15 cellular contexts compared by ENCODE assay signal in the genomic region with DNA sequence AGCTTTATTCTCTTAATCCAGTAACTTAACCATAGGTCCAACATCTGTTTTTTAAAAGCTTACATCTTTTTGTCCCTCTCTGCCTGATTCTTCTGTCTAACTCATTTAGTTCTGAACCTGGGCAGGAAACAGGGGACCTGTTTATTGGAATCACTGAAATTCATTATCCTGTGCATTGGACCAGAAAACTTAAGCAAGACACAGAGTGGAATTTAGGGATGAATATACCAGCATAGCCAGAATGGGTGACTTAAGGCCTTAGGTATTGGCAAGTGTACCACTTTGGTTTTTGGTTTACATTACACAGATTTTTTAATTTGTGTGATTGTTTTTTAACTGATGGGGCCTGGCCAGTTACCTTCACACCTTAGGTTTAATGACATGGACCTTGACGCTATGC.
DNase-seq lines count a peak whose midpoint lies in the region; TF ChIP-seq lines count a peak whose summit lies in the region.
"Had no signal": no experiment of that assay in that cellular context is flagged by ENCODE, and none has a peak within 500 bp of the region (broad histone marks: within the 10 kb centered on the region; RNA-seq: fewer than 3 reads in every experiment).

No MANE protein-coding gene starts in this region.

- H3K27ac Mint-ChIP-seq in neural progenitor cell = no peak overlapping the region
- H3K27ac Mint-ChIP-seq: CD4-positive, alpha-beta T cell had no signal

- no peaks in the 10 kb centered on the region for H3K79me2 ChIP-seq in neural progenitor cell (ENCODE audit: low read depth)

- H3K27ac ChIP-seq in neural progenitor cell = peak overlapping the region; percentile 60
- H3K27ac ChIP-seq: 22Rv1, A549, C4-2B, HL-60 had no signal

- H3K36me3 ChIP-seq in neural progenitor cell (no peaks in the 10 kb centered on the region), H7 (replicated peaks; ENCODE audit: control insufficient read depth, insufficient read depth, low read length) (no peaks in the 10 kb centered on the region)

- peak; percentile 37 for DNase-seq in M059J (ENCODE audit: low read depth)
- DNase-seq in astrocyte of the hippocampus (ENCODE audit: low read depth, low spot score) = peak; percentile 70
- DNase-seq in glomerular visceral epithelial cell (ENCODE audit: extremely low spot score) = peak; percentile 40
- peak; percentile 7 for DNase-seq in neural progenitor cell (ENCODE audit: low spot score)
- DNase-seq in H7 = no peak
- DNase-seq in NCI-H1436 treated with DMSO at 0.1 percent for 48 hours (lab: John Stamatoyannopoulos, UW) = no peak
- no peak for DNase-seq in stimulated activated CD4-positive, alpha-beta T cell treated with anti-CD3 and anti-CD28 coated beads, Interleukin-4, amount 100 ng/mL, for 1 hour
- DNase-seq: AML-193; Caco-2; CD4-positive, alpha-beta T cell; HCEC 1CT had no signal

- no peaks in the 10 kb centered on the region for H3K9me3 Mint-ChIP-seq in neural progenitor cell
- H3K9me3 Mint-ChIP-seq: CD4-positive, alpha-beta T cell had no signal

- no peaks in the 10 kb centered on the region for H3K9me3 ChIP-seq in neural progenitor cell (ENCODE audit: low read depth)
- H3K9me3 ChIP-seq: A549, Caco-2 had no signal

- TF ChIP-seq CTCF in neural progenitor cell (IDR thresholded peaks at IDR 0.05) = no peak

- H3K4me3 Mint-ChIP-seq in neural progenitor cell = no peak overlapping the region
- H3K4me3 Mint-ChIP-seq: CD4-positive, alpha-beta T cell had no signal

- no peaks in the 10 kb centered on the region for H4K20me1 ChIP-seq in neural progenitor cell (ENCODE audit: low read depth)

- H3K4me1 Mint-ChIP-seq in neural progenitor cell = peaks cover 2% of the 10 kb centered on the region

- peaks cover 23% of the 10 kb centered on the region for H3K4me1 ChIP-seq in neural progenitor cell
- H3K4me1 ChIP-seq: A549, Caco-2 had no signal

- H3K27me3 Mint-ChIP-seq in neural progenitor cell (ENCODE audit: insufficient read depth, low read depth) = no peaks in the 10 kb centered on the region
- H3K27me3 Mint-ChIP-seq: CD4-positive, alpha-beta T cell had no signal

- peaks cover 17% of the 10 kb centered on the region for H3F3A ChIP-seq in neural progenitor cell (ENCODE audit: low read depth)

- no peak overlapping the region for H3K9ac ChIP-seq in neural progenitor cell

- H3K27me3 ChIP-seq in neural progenitor cell = no peaks in the 10 kb centered on the region
- no peaks in the 10 kb centered on the region for H3K27me3 ChIP-seq in H7 (ENCODE audit: control insufficient read depth, insufficient read depth, low read length)

- peak overlapping the region; percentile 58 for H2AFZ ChIP-seq in neural progenitor cell (replicated peaks)

- no peaks in the 10 kb centered on the region for H3K36me3 Mint-ChIP-seq in neural progenitor cell

- peak overlapping the region; percentile 28 for H3K4me2 ChIP-seq in neural progenitor cell
- H3K4me2 ChIP-seq: A549 had no signal

- no peak overlapping the region for H3K4me3 ChIP-seq in neural progenitor cell
- no peak overlapping the region for H3K4me3 ChIP-seq in H7 (ENCODE audit: insufficient read depth, low read depth, low read length)
- H3K4me3 ChIP-seq: A549 had no signal

Comparison
In these comparisons a context has a peak if more than half of its experiments do, and no peak if none do; other contexts are left out.
1. DNase-seq: peak in M059J (single experiment), astrocyte of the hippocampus (single experiment), glomerular visceral epithelial cell (single experiment) and neural progenitor cell (single experiment); none in H7 (single experiment), NCI-H1436 treated with DMSO at 0.1 percent for 48 hours (single experiment) and stimulated activated CD4-positive, alpha-beta T cell treated with anti-CD3 and anti-CD28 coated beads, Interleukin-4, amount 100 ng/mL, for 1 hour (single experiment).